9 cellular contexts compared by ENCODE assay signal in genomic region chr5:160434022-160434531, GRCh38. TPM values are rescaled to one million over a fixed set of nuclear protein-coding genes. Genes with fewer than 3 reads are reported as not detected.
DNase-seq lines count a peak whose midpoint lies in the region; FAIRE-seq and TF ChIP-seq lines count a peak whose summit lies in the region.
"Had no signal": no experiment of that assay in that cellular context is flagged by ENCODE, and none has a peak within 500 bp of the region (broad histone marks: within the 10 kb centered on the region; RNA-seq: fewer than 3 reads in every experiment).

No MANE protein-coding gene starts in this region.

- H3K23me2 ChIP-seq in H9 (ENCODE audit: insufficient read length, low read depth, low read length, poor library complexity, severe bottlenecking), result no peaks in the 10 kb centered on the region

- no peak for TF ChIP-seq CTCF in H9 (conservative IDR thresholded peaks at IDR 0.05)
- TF ChIP-seq CTCF in bronchial epithelial cell (IDR thresholded peaks at IDR 0.05; ENCODE audit: insufficient read depth, low read length, severe bottlenecking), result no peak

- no peaks in the 10 kb centered on the region for H3K27me3 ChIP-seq in H9 (ENCODE audit: insufficient read depth, low read length)
- no peaks in the 10 kb centered on the region for H3K27me3 ChIP-seq in bronchial epithelial cell (ENCODE audit: control insufficient read depth, insufficient read depth, low read length)

- H3K9me3 Mint-ChIP-seq in H9, result no peaks in the 10 kb centered on the region

- no peaks in the 10 kb centered on the region for H3K79me2 ChIP-seq in H9 (ENCODE audit: insufficient read depth, low read length)

- no peak overlapping the region for H3K27ac ChIP-seq in H9 (ENCODE audit: insufficient read length, low read depth, low read length)
- H3K27ac ChIP-seq: 22Rv1 had no signal

- no CpG with 5 or more reads among the region's 9 CpGs for WGBS in H9 (ENCODE audit: extremely low coverage, insufficient read length, low lambda C conversion rate)

- peaks cover 6 to 10% of the 10 kb centered on the region in 2 experiments for H3K4me1 Mint-ChIP-seq in H9

- no peak overlapping the region for H3K56ac ChIP-seq in H9 (ENCODE audit: insufficient read length, low read depth, low read length)

- H3K9me3 ChIP-seq in H9 (ENCODE audit: control insufficient read depth, low read depth, low read length), result no peaks in the 10 kb centered on the region

- H3K36me3 Mint-ChIP-seq in H9 (ENCODE audit: insufficient read depth in 1 of 3, low read depth in 3 of 3), result peaks cover 1 to 7% (median 7%) of the 10 kb centered on the region in 3 experiments; a peak in 5 of 7 replicates

- H2AK5ac ChIP-seq in H9 (ENCODE audit: insufficient read length, low read length), result no peak overlapping the region

- no peak overlapping the region for H3K18ac ChIP-seq in H9 (ENCODE audit: insufficient read length, low read depth, low read length)

- no peak overlapping the region for H3K4me3 ChIP-seq in bronchial epithelial cell (ENCODE audit: low read depth, low read length)

- H3K4me1 ChIP-seq in H9 (ENCODE audit: insufficient read depth, low read length), result no peaks in the 10 kb centered on the region

- no peak overlapping the region for H2BK120ac ChIP-seq in H9 (ENCODE audit: low read depth, low read length, poor library complexity, severe bottlenecking)

- FAIRE-seq in bronchial epithelial cell (lab: Jason Lieb, UNC) (no peak), urothelium cell line (lab: Jason Lieb, UNC) (no peak)

- H4K8ac ChIP-seq in H9 (replicated peaks; ENCODE audit: insufficient read length, low read depth, low read length), result no peak overlapping the region

- no peak overlapping the region for H3T11ph ChIP-seq in H9 (ENCODE audit: low read length)

- DNase-seq in DMS 273 (lab: John Stamatoyannopoulos, UW; ENCODE audit: unreplicated experiment) (peak; percentile 78), DMS 273 treated with DMSO at 0.1 percent for 48 hours (lab: John Stamatoyannopoulos, UW) (no peak), H9 (peak; percentile 61), NCI-H1092 (lab: John Stamatoyannopoulos, UW) (peak; percentile 4), bronchial epithelial cell (ENCODE audit: low read depth) (peak; percentile 81), urothelium cell line (ENCODE audit: low spot score) (peak; percentile 73), hepatic stellate cell (ENCODE audit: low spot score) (no peak), NCI-H446 (lab: John Stamatoyannopoulos, UW) (no peak)

- no peak overlapping the region for H2BK20ac ChIP-seq in H9 (ENCODE audit: low read depth, low read length, poor library complexity, severe bottlenecking)

- no peaks in the 10 kb centered on the region for H3K79me1 ChIP-seq in H9 (ENCODE audit: insufficient read depth, low read depth, low read length, poor library complexity, severe bottlenecking)

- no peak overlapping the region for H2BK5ac ChIP-seq in H9 (ENCODE audit: insufficient read length, low read length)

- no peak overlapping the region for H3K14ac ChIP-seq in H9 (ENCODE audit: insufficient read depth, low read length)

- H3K4ac ChIP-seq in H9 (ENCODE audit: low read depth, low read length), result no peak overlapping the region

- H3K23ac ChIP-seq in H9 (ENCODE audit: insufficient read length, low read depth, low read length), result no peak overlapping the region

- no peak overlapping the region for H2BK12ac ChIP-seq in H9 (ENCODE audit: insufficient read length, low read depth, low read length)

- no peak overlapping the region for H2AFZ ChIP-seq in H9 (ENCODE audit: low read length)

- H3K27me3 Mint-ChIP-seq in H9 (ENCODE audit: low read depth), result peaks cover 1% of the 10 kb centered on the region; the same call in 1 of the 2 replicates

- H4K20me1 ChIP-seq in H9 (ENCODE audit: control insufficient read depth, insufficient read depth, insufficient read length), result no peaks in the 10 kb centered on the region

- no peak overlapping the region for H3K4me2 ChIP-seq in H9 (ENCODE audit: insufficient read depth, insufficient read length, low read length)

- H3K27ac Mint-ChIP-seq in H9, result no peak overlapping the region

- H4K5ac ChIP-seq in H9 (ENCODE audit: insufficient read length, low read depth, low read length), result no peak overlapping the region

- H4K91ac ChIP-seq in H9 (ENCODE audit: insufficient read length, low read depth, low read length), result no peak overlapping the region

- no peak overlapping the region for H3K9ac ChIP-seq in H9 (ENCODE audit: extremely low read depth, insufficient read length, low read length)

- no peaks in the 10 kb centered on the region for H3K36me3 ChIP-seq in bronchial epithelial cell (ENCODE audit: control insufficient read depth, insufficient read depth, low read length)

- no peak overlapping the region for H2BK15ac ChIP-seq in H9 (ENCODE audit: low read depth, low read length)

- H3K4me3 Mint-ChIP-seq in H9, result no peak overlapping the region

RNA-seq across cellular contexts. Expression of gene PTTG1, which starts 12.4 kb away (rescaled TPM):
- total RNA-seq in H9 (2021) (263 and 279 TPM in 2 replicates), bronchial epithelial cell (36.9 and 44.4 TPM in 2 replicates)

RNA-seq across cellular contexts. Expression of gene SLU7, which starts 15.2 kb away (rescaled TPM):
- total RNA-seq in H9 (2021) (33.3 and 40.4 TPM in 2 replicates), bronchial epithelial cell (51.3 and 69.8 TPM in 2 replicates)

RNA-seq across cellular contexts. Expression of gene FAM200C, which starts 34.2 kb away (rescaled TPM):
- total RNA-seq in H9 (2021) (3.9 and 4.3 TPM in 2 replicates), bronchial epithelial cell (1.1 and 3.2 TPM in 2 replicates)

Comparison
In these comparisons a context has a peak if more than half of its experiments do, and no peak if none do; other contexts are left out.
1. DNase-seq: peak in DMS 273 (single experiment), H9 (single experiment), NCI-H1092 (single experiment), bronchial epithelial cell (single experiment) and urothelium cell line (single experiment); none in DMS 273 treated with DMSO at 0.1 percent for 48 hours (single experiment), hepatic stellate cell (single experiment) and NCI-H446 (0 of 2).